13 cellular contexts compared by ENCODE assay signal in the genomic region with DNA sequence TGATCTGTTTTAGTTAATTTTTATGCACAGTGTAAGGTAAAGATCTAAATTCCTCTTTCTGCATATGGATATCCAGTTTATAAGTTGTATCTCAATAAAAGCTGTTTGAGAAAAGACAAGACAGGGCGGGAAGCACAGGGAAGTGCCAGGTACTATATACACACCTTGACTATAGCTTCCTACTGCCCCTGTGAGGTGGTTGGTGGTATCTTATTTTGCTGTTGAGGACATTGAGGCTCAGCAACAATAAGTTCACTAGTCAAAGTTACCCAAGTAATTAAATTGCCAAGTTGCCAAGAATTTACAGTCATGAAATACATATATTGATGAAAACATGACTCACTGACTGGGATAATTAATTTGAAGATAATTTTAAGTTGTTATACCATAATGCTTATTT.
A peak's percentile ranks its signal among the peaks of the same experiment; 100 is the strongest.
DNase-seq lines count a peak whose midpoint lies in the region; ATAC-seq, FAIRE-seq and TF ChIP-seq lines count a peak whose summit lies in the region.
"Had no signal": no experiment of that assay in that cellular context is flagged by ENCODE, and none has a peak within 500 bp of the region (broad histone marks: within the 10 kb centered on the region; RNA-seq: fewer than 3 reads in every experiment).

No MANE protein-coding gene starts in this region.

- no peak overlapping the region for H3K4me3 Mint-ChIP-seq in natural killer cell treated with Interleukin-12 subunit alpha and Interleukin-12 subunit beta and Interleukin-15 and Interleukin-18, amount 100 ng/mL, for 72 hours
- H3K4me3 Mint-ChIP-seq: CD14-positive monocyte had no signal

- intact Hi-C loops in uterus (cut with DNase I; ENCODE audit: low total_unique reads): no loop called here

- no peaks in the 10 kb centered on the region for H3K4me1 ChIP-seq in Peyer's patch
- H3K4me1 ChIP-seq in foreskin keratinocyte: no peaks in the 10 kb centered on the region
- no peaks in the 10 kb centered on the region for H3K4me1 ChIP-seq in uterus

- H3K4me3 ChIP-seq in Peyer's patch (no peak overlapping the region), uterus (no peak overlapping the region)
- H3K4me3 ChIP-seq: ovary, testis had no signal

- H3K27me3 ChIP-seq in Peyer's patch (no peaks in the 10 kb centered on the region), foreskin keratinocyte (no peaks in the 10 kb centered on the region), uterus (no peaks in the 10 kb centered on the region)
- H3K27me3 ChIP-seq: ovary, testis had no signal

- peaks cover 29% of the 10 kb centered on the region for H3K36me3 Mint-ChIP-seq in natural killer cell treated with Interleukin-12 subunit alpha and Interleukin-12 subunit beta and Interleukin-15 and Interleukin-18, amount 100 ng/mL, for 72 hours

- H3K36me3 ChIP-seq in Peyer's patch: peaks cover 0 to 28% (median 0%) of the 10 kb centered on the region in 3 donors
- H3K36me3 ChIP-seq in uterus: no peaks in the 10 kb centered on the region
- H3K36me3 ChIP-seq: ovary had no signal

- peak; percentile 6 for DNase-seq in A172 (ENCODE audit: low spot score)
- DNase-seq in GM12892 (ENCODE audit: insufficient read length): no peak
- DNase-seq in Peyer's patch: no peak
- DNase-seq in foreskin keratinocyte: peak in 1 of 2 donors; percentile 25
- no peak for DNase-seq in NCI-H510A treated with DMSO at 0.1 percent for 48 hours (lab: John Stamatoyannopoulos, UW)
- DNase-seq in natural killer cell treated with Interleukin-12 subunit alpha and Interleukin-12 subunit beta and Interleukin-15 and Interleukin-18, amount 100 ng/mL, for 72 hours (ENCODE audit: low spot score): no peak
- DNase-seq in uterus: no peak
- DNase-seq: IMR-90, islet precursor cell, ovary, testis had no signal

- no peaks in the 10 kb centered on the region for H3K27me3 Mint-ChIP-seq in natural killer cell treated with Interleukin-12 subunit alpha and Interleukin-12 subunit beta and Interleukin-15 and Interleukin-18, amount 100 ng/mL, for 72 hours

- H3K9me3 Mint-ChIP-seq in natural killer cell treated with Interleukin-12 subunit alpha and Interleukin-12 subunit beta and Interleukin-15 and Interleukin-18, amount 100 ng/mL, for 72 hours: no peaks in the 10 kb centered on the region

- TF ChIP-seq CTCF in Peyer's patch (IDR thresholded peaks at IDR 0.05): peak in 4 of 6 experiments; percentile 20 to 38 (median 34)
- TF ChIP-seq CTCF in foreskin keratinocyte (conservative IDR thresholded peaks at IDR 0.05): peak; percentile 52
- TF ChIP-seq CTCF in uterus (IDR thresholded peaks at IDR 0.05): no peak

- peak; percentile 69 for ATAC-seq in foreskin keratinocyte
- no peak for ATAC-seq in natural killer cell treated with Interleukin-12 subunit alpha and Interleukin-12 subunit beta and Interleukin-15 and Interleukin-18, amount 100 ng/mL, for 72 hours
- ATAC-seq in GM19351 (IDR thresholded peaks at IDR 0.05; ENCODE audit: unreplicated experiment): no peak

- H3K9me3 ChIP-seq in Peyer's patch (no peaks in the 10 kb centered on the region), uterus (no peaks in the 10 kb centered on the region)
- H3K9me3 ChIP-seq: ovary, testis had no signal

- no peak overlapping the region for H3K27ac ChIP-seq in Peyer's patch
- no peak overlapping the region for H3K27ac ChIP-seq in foreskin keratinocyte
- no peak overlapping the region for H3K27ac ChIP-seq in uterus
- H3K27ac ChIP-seq: ovary, testis had no signal

- no peak for TF ChIP-seq POLR2A in GM12892 (IDR thresholded peaks at IDR 0.05; ENCODE audit: low read depth, low read length)
- TF ChIP-seq POLR2A in Peyer's patch (IDR thresholded peaks at IDR 0.05): no peak
- TF ChIP-seq POLR2A in uterus (IDR thresholded peaks at IDR 0.05): no peak

- FAIRE-seq in GM12892 (lab: Jason Lieb, UNC): peak; percentile 33

- peak overlapping the region in 1 of 2 donors; percentile 13 for H3K27ac Mint-ChIP-seq in natural killer cell treated with Interleukin-12 subunit alpha and Interleukin-12 subunit beta and Interleukin-15 and Interleukin-18, amount 100 ng/mL, for 72 hours
- H3K27ac Mint-ChIP-seq: CD14-positive monocyte had no signal

- peaks cover 13 to 26% of the 10 kb centered on the region in 2 donors for H3K4me1 Mint-ChIP-seq in natural killer cell treated with Interleukin-12 subunit alpha and Interleukin-12 subunit beta and Interleukin-15 and Interleukin-18, amount 100 ng/mL, for 72 hours (ENCODE audit: low read depth in 2 of 2)

Comparison
In these comparisons a context has a peak if more than half of its experiments do, and no peak if none do; other contexts are left out.
1. CTCF ChIP-seq: peak in Peyer's patch (4 of 6) and foreskin keratinocyte (single experiment); none in uterus (0 of 4).